In the genomic region with DNA sequence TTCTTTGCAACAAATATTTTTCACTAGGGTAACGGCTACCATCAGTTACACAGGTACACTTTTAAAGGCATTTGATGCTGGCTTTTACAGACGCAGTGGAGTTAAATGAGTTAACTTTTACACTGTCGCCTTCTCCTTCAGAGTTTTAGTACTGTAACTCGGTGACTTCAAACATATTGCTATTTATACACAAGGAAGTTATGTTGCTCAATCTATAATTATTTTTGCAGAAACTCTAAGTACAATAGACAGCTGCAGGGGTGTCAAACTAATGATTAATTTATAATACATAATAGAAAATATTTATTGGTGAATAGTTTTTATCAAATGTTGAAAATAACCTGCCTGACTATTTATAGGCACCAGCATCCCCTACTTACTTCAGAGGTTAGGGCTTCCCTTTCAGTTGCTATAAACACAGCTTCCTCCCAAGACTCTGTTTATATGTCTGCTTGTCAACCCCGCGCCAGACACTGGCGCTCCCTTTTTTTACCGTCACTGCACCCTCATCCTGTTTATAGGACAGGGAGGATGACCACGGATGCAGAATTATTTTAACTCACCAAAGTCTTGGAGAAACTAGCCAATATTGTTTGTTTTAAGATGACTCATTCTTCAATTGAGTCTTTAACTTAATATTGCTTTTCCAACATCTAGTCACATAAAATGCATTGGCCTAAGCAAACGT, we compare ENCODE assay signal across 17 cellular contexts.
DNase-seq lines count a peak whose midpoint lies in the region; ATAC-seq, FAIRE-seq and TF ChIP-seq lines count a peak whose summit lies in the region.
"Had no signal": no experiment of that assay in that cellular context is flagged by ENCODE, and none has a peak within 500 bp of the region (broad histone marks: within the 10 kb centered on the region; RNA-seq: fewer than 3 reads in every experiment).

No MANE protein-coding gene starts in this region.

- no peaks in the 10 kb centered on the region for H3K36me3 ChIP-seq in Caco-2 (ENCODE audit: control insufficient read depth, insufficient read depth, low read length)
- H3K36me3 ChIP-seq: thoracic aorta had no signal

- no peaks in the 10 kb centered on the region for H3K4me1 Mint-ChIP-seq in Caco-2 (ENCODE audit: low read depth, unreplicated experiment)
- H3K4me1 Mint-ChIP-seq: central memory CD8-positive, alpha-beta T cell had no signal

- no peaks in the 10 kb centered on the region for H3K36me3 Mint-ChIP-seq in Caco-2 (ENCODE audit: insufficient read depth, unreplicated experiment)

- DNase-seq in A549 (ENCODE audit: low read depth in 1 of 2, low spot score in 1 of 2) (peak in 1 of 2 experiments; percentile 46), HT-29 (ENCODE audit: low spot score) (peak; percentile 76), right cardiac atrium (peak in 1 of 3 donors; percentile 44), HuH-7.5 (ENCODE audit: low spot score) (no peak), Caco-2 (no peak), midbrain (lab: John Stamatoyannopoulos, UW) (no peak)
- DNase-seq: activated naive CD4-positive, alpha-beta T cell treated with Interleukin-2 at 50 U/mL for 16 hours; DND-41; KG1; NCI-H2029 treated with DMSO at 0.1 percent for 48 hours; NCI-H82 had no signal

- no peak overlapping the region for H3K4me3 Mint-ChIP-seq in Caco-2 (ENCODE audit: unreplicated experiment)
- H3K4me3 Mint-ChIP-seq: central memory CD8-positive, alpha-beta T cell had no signal

- H3K9me3 Mint-ChIP-seq in Caco-2 (ENCODE audit: unreplicated experiment): no peaks in the 10 kb centered on the region
- H3K9me3 Mint-ChIP-seq: central memory CD8-positive, alpha-beta T cell had no signal

- FAIRE-seq in A549 (lab: Jason Lieb, UNC): no peak
- FAIRE-seq: GM12891 had no signal

- H3K27ac ChIP-seq in A549 (peak overlapping the region; percentile 32 to 37; a peak in 3 of 6 replicates), VCaP (peak overlapping the region; percentile 67), right cardiac atrium (ENCODE audit: low read length) (no peak overlapping the region)
- H3K27ac ChIP-seq: epithelial cell of prostate, thoracic aorta had no signal

- peaks cover 33% of the 10 kb centered on the region for H3K4me1 ChIP-seq in A549
- peaks cover 8% of the 10 kb centered on the region for H3K4me1 ChIP-seq in right cardiac atrium (ENCODE audit: control insufficient read depth, insufficient read depth, low read length)
- H3K4me1 ChIP-seq in Caco-2: no peaks in the 10 kb centered on the region

- TF ChIP-seq CTCF in A549 (IDR thresholded peaks at IDR 0.05) (no peak), VCaP (conservative IDR thresholded peaks at IDR 0.05) (no peak), Caco-2 (IDR thresholded peaks at IDR 0.05; ENCODE audit: insufficient read depth in 1 of 2, low read depth in 1 of 2, low read length in 1 of 2, severe bottlenecking in 1 of 2, unreplicated experiment in 1 of 2) (no peak)

- H3K9me3 ChIP-seq in A549 (no peaks in the 10 kb centered on the region), right cardiac atrium (ENCODE audit: control insufficient read depth, low read length) (no peaks in the 10 kb centered on the region), Caco-2 (no peaks in the 10 kb centered on the region)
- H3K9me3 ChIP-seq: thoracic aorta had no signal

- ATAC-seq in A549 (peak in 1 of 2 experiments; percentile 59; a peak in 2 of 6 replicates), right cardiac atrium (peak; percentile 42 to 54), GM18505 (IDR thresholded peaks at IDR 0.05; ENCODE audit: unreplicated experiment) (no peak)

- CTCF ChIA-PET in A549 (lab: Yijun Ruan, JAX) (no interaction called here), Caco-2 (lab: Charles Lee) (no interaction called here)

- TF ChIP-seq EP300 in A549 (IDR thresholded peaks at IDR 0.05): no peak

- no peak for TF ChIP-seq RAD21 in A549 (conservative IDR thresholded peaks at IDR 0.05 in 1 of 2, IDR thresholded peaks at IDR 0.05 in 1 of 2)

- H3K27ac Mint-ChIP-seq in Caco-2 (ENCODE audit: unreplicated experiment): no peak overlapping the region

- intact Hi-C loops in right cardiac atrium (cut with DNase I) (no loop called here), Caco-2 (cut with micrococcal nuclease; ENCODE audit: unreplicated experiment) (no loop called here)

- POLR2A ChIA-PET in A549 (lab: Yijun Ruan, JAX) (no interaction called here), Caco-2 (lab: Charles Lee) (no interaction called here)

- BruUV-seq in Caco-2 (replicated peaks; lab: Mats Ljungman, UMichigan): no TSS peak

- no peak for TF ChIP-seq POLR2A in A549 (IDR thresholded peaks at IDR 0.05; ENCODE audit: low read length)
- TF ChIP-seq POLR2A in GM18505 (IDR thresholded peaks at IDR 0.05; ENCODE audit: borderline replicate concordance, extremely low read depth, insufficient read depth, insufficient read length): no peak

- peak overlapping the region; percentile 51 for H3K4me2 ChIP-seq in A549

- H3K27me3 ChIP-seq in right cardiac atrium (ENCODE audit: control insufficient read depth, insufficient read depth) (no peaks in the 10 kb centered on the region), Caco-2 (replicated peaks; ENCODE audit: control insufficient read depth, insufficient read depth, low read length) (no peaks in the 10 kb centered on the region)

- no peak overlapping the region for H3K4me3 ChIP-seq in A549
- H3K4me3 ChIP-seq in right cardiac atrium (ENCODE audit: low read length): no peak overlapping the region
- H3K4me3 ChIP-seq in Caco-2 (ENCODE audit: low read depth, low read length): no peak overlapping the region
- H3K4me3 ChIP-seq: thoracic aorta had no signal

- 42% methylated on average over 10 of the region's 10 CpGs for WGBS in A549 (ENCODE audit: missing lambda C conversion rate)
- 40% methylated on average over 10 of the region's 10 CpGs for WGBS in right cardiac atrium

- no peaks in the 10 kb centered on the region for H3K27me3 Mint-ChIP-seq in Caco-2 (ENCODE audit: insufficient read depth, unreplicated experiment)

TF ChIP-seq in A549, 52 proteins besides CTCF, POLR2A, EP300 and RAD21:
- no peak for TF ChIP-seq RCOR1 (IDR thresholded peaks at IDR 0.05; ENCODE audit: low read depth, low read length)
- no peak for TF ChIP-seq EHMT2 (IDR thresholded peaks at IDR 0.05; ENCODE audit: low read depth)
- TF ChIP-seq FOSL2 (IDR thresholded peaks at IDR 0.05): no peak
- TF ChIP-seq FOSL2 (CRISPR knock-in tag; IDR thresholded peaks at IDR 0.05): peak; percentile 52
